Comparison of ENCODE assay signal across 8 cellular contexts in genomic region chr1:210328032-210328745, GRCh38. TPM values are rescaled to one million over a fixed set of nuclear protein-coding genes. Genes with fewer than 3 reads are reported as not detected.
DNase-seq lines count a peak whose midpoint lies in the region; ATAC-seq and TF ChIP-seq lines count a peak whose summit lies in the region.

No MANE protein-coding gene starts in this region.

- no peaks in the 10 kb centered on the region for H3K36me3 Mint-ChIP-seq in T-helper 17 cell (ENCODE audit: low read depth)

- ATAC-seq in T-helper 17 cell (no peak), psoas muscle (no peak)

- peaks cover 34% of the 10 kb centered on the region for H3K4me1 Mint-ChIP-seq in T-helper 17 cell

- intact Hi-C loops in psoas muscle (cut with DNase I), result no loop called here

- H3K4me3 ChIP-seq in psoas muscle, result peak overlapping the region; percentile 81

- peak overlapping the region; percentile 95 for H3K4me3 Mint-ChIP-seq in T-helper 17 cell

- no peaks in the 10 kb centered on the region for H3K4me1 ChIP-seq in psoas muscle

- 23 to 27% (median 25%) methylated on average over 19 of the region's 19 CpGs for WGBS in psoas muscle, 3 donors

- H3K27me3 ChIP-seq in psoas muscle (ENCODE audit: insufficient read depth in 3 of 3, low read length in 2 of 3), result peaks cover 0 to 2% (median 0%) of the 10 kb centered on the region in 3 donors

- TF ChIP-seq CTCF in psoas muscle (IDR thresholded peaks at IDR 0.05), result no peak

- DNase-seq in NCI-H2171 treated with DMSO at 0.1 percent for 48 hours (lab: John Stamatoyannopoulos, UW) (peak; percentile 62), NCI-H2171 (lab: John Stamatoyannopoulos, UW) (no peak), T-helper 17 cell (no peak), globus pallidus (ENCODE audit: low spot score) (peak; percentile 19), psoas muscle (no peak), NAMALWA (ENCODE audit: low spot score) (no peak), SKM-1 treated with dmso at 0.1 percent for 144 hours (lab: John Stamatoyannopoulos, UW; ENCODE audit: unreplicated experiment) (no peak), glomerular visceral epithelial cell (ENCODE audit: extremely low spot score) (no peak)

- H3K9me3 ChIP-seq in T-helper 17 cell (ENCODE audit: control insufficient read depth, low read length, poor library complexity, severe bottlenecking) (no peaks in the 10 kb centered on the region), psoas muscle (no peaks in the 10 kb centered on the region)

- H3K36me3 ChIP-seq in psoas muscle (ENCODE audit: insufficient read depth in 1 of 2, low read depth in 1 of 2), result no peaks in the 10 kb centered on the region

- no peaks in the 10 kb centered on the region for H3K27me3 Mint-ChIP-seq in T-helper 17 cell

- H3K27ac ChIP-seq in psoas muscle, result peak overlapping the region; percentile 70

- H3K27ac Mint-ChIP-seq in T-helper 17 cell, result peak overlapping the region; percentile 97

RNA-seq across cellular contexts. Expression of gene HHAT, which starts 0.5 kb away (rescaled TPM):
- 1 to 10 TPM; 7.5 to 9.2 TPM for total RNA-seq in T-helper 17 cell
- total RNA-seq in psoas muscle, result under 1 TPM; 0.12 to 0.64 (median 0.17) TPM
- polyA plus RNA-seq in psoas muscle, result under 1 TPM; 0.11 to 0.17 (median 0.16) TPM

Comparison
In these comparisons a context has a peak if more than half of its experiments do, and no peak if none do; other contexts are left out.
1. DNase-seq: peak in NCI-H2171 treated with DMSO at 0.1 percent for 48 hours (single experiment) and globus pallidus (single experiment); none in NCI-H2171 (single experiment), T-helper 17 cell (0 of 3), psoas muscle (0 of 2), NAMALWA (single experiment), SKM-1 treated with dmso at 0.1 percent for 144 hours (single experiment) and glomerular visceral epithelial cell (single experiment).
2. RNA of gene HHAT, which starts 0.5 kb away (total RNA-seq): 7.5 to 9.2 TPM in T-helper 17 cell; 0.12 to 0.64 TPM in psoas muscle; every median in the first group is over 4 times any median in the second.